1 cellular context compared by ENCODE assay signal in genomic region chr3:184158394-184158793, GRCh38.
TF ChIP-seq lines count a peak whose summit lies in the region.

No MANE protein-coding gene starts in this region.

TF ChIP-seq in GM12878, 131 proteins besides CTCF, POLR2A, EP300 and RAD21:
- TF ChIP-seq IKZF2 (IDR thresholded peaks at IDR 0.05) = no peak
- no peak for TF ChIP-seq ZZZ3 (IDR thresholded peaks at IDR 0.05; ENCODE audit: control insufficient read depth, insufficient read length, low read depth)
